In the genomic region with DNA sequence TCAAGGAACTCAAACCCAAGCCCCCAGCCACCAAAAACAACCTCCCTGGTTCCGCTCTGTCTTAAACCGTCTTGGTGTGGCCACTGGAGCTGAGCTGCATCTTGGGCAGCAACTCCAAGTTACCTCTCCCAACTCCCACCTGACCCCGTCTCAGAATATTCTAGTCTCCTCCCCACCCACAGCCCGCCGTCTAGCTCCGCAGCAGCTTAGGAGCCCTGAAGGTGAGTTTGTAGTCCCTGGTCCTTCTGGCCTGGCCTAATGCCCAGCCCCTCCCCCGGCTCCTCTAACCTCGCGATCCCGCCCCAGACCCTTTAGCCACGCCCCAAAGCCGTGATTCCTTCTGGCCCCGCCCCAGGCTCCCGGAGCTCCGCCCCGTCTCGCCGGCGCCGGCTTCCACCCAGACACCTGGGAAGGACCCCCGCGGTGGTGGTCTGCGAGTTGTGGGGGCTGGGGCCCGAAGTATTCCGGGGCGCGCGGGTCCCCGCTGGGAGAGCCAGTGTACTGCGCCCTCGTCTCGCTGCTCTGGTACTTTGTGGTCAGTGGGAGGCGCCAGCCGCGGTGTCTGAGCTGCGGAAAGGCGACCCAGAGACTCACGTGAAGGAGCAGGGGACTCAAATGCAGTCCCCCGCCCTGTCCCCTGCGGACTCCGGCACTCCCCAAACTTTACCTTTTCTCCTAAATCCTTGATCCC, we compare ENCODE assay signal across 8 cellular contexts. TPM values are rescaled to one million over a fixed set of nuclear protein-coding genes. Genes with fewer than 3 reads are reported as not detected.
DNase-seq lines count a peak whose midpoint lies in the region; ATAC-seq and TF ChIP-seq lines count a peak whose summit lies in the region.

No MANE protein-coding gene starts in this region.

- H3K36me3 Mint-ChIP-seq in glutamatergic neuron (ENCODE audit: unreplicated experiment): no peaks in the 10 kb centered on the region

- H3K27ac ChIP-seq in 22Rv1 (peak overlapping the region; percentile 87), Peyer's patch (no peak overlapping the region), rectal smooth muscle tissue (ENCODE audit: low read depth, low read length) (no peak overlapping the region)

- H3K36me3 ChIP-seq in Peyer's patch (peaks cover 0 to 4% (median 0%) of the 10 kb centered on the region in 3 donors), rectal smooth muscle tissue (ENCODE audit: control insufficient read depth, insufficient read depth, low read length) (peaks cover 10% of the 10 kb centered on the region)

- TF ChIP-seq POLR2A in Peyer's patch (IDR thresholded peaks at IDR 0.05): peak; percentile 11 to 33

- H3K27ac Mint-ChIP-seq in glutamatergic neuron (ENCODE audit: unreplicated experiment): no peak overlapping the region

- H3K4me3 ChIP-seq in Peyer's patch (peak overlapping the region; percentile 35 to 63 (median 56)), rectal smooth muscle tissue (ENCODE audit: low read length) (peak overlapping the region; percentile 61)

- H3K27me3 ChIP-seq in Peyer's patch (peaks cover 0 to 4% of the 10 kb centered on the region in 2 donors), rectal smooth muscle tissue (ENCODE audit: control insufficient read depth, insufficient read depth, low read length) (peaks cover 16% of the 10 kb centered on the region)

- ATAC-seq in HG02642 (IDR thresholded peaks at IDR 0.05; ENCODE audit: poor library complexity, unreplicated experiment): no peak

- H3K4me1 ChIP-seq in Peyer's patch (peaks cover 0 to 26% (median 9%) of the 10 kb centered on the region in 4 donors), rectal smooth muscle tissue (ENCODE audit: control insufficient read depth, insufficient read depth, low read length) (peaks cover 2% of the 10 kb centered on the region)

- peak; percentile 45 for TF ChIP-seq CTCF in 22Rv1 (IDR thresholded peaks at IDR 0.05)
- peak in 1 of 6 experiments; percentile 8 for TF ChIP-seq CTCF in Peyer's patch (IDR thresholded peaks at IDR 0.05)
- no peak for TF ChIP-seq CTCF in glutamatergic neuron (IDR thresholded peaks at IDR 0.05; ENCODE audit: partially characterized antibody, unreplicated experiment)

- H3K4me3 Mint-ChIP-seq in glutamatergic neuron (ENCODE audit: unreplicated experiment): peak overlapping the region; percentile 61

- H3K27me3 Mint-ChIP-seq in glutamatergic neuron (ENCODE audit: unreplicated experiment): peaks cover 11% of the 10 kb centered on the region

- no peaks in the 10 kb centered on the region for H3K9me3 ChIP-seq in Peyer's patch

- DNase-seq in H4 (ENCODE audit: low spot score) (peak; percentile 16), Peyer's patch (peak; percentile 71 to 89 (median 87)), glutamatergic neuron (peak; percentile 52), GOT3 (lab: John Stamatoyannopoulos, UW) (no peak)
- peak; percentile 46 for DNase-seq in activated effector memory CD4-positive, alpha-beta T cell treated with Interleukin-2 at 50 U/mL for 16 hours

- no peaks in the 10 kb centered on the region for H3K4me1 Mint-ChIP-seq in glutamatergic neuron (ENCODE audit: low read depth, unreplicated experiment)

- H3K9ac ChIP-seq in rectal smooth muscle tissue (ENCODE audit: low read length): no peak overlapping the region

- H3K9me3 Mint-ChIP-seq in glutamatergic neuron (ENCODE audit: unreplicated experiment): no peaks in the 10 kb centered on the region

RNA-seq across cellular contexts. Expression of a gene that starts 2.5 kb away (rescaled TPM):
- not detected in 2 replicates for total RNA-seq in H4 (2014; rRNA removed; shearing (Covaris generic))
- total RNA-seq in Peyer's patch (10 to 100 TPM in 1 of 4 donors, not detected in 3; 15.8 TPM), glutamatergic neuron (ENCODE audit: unreplicated experiment) (not detected)

RNA-seq across cellular contexts. Expression of a gene that starts 4.7 kb away (rescaled TPM):
- not detected in 2 replicates for total RNA-seq in H4 (2014; rRNA removed; shearing (Covaris generic))
- total RNA-seq in Peyer's patch (not detected), glutamatergic neuron (ENCODE audit: unreplicated experiment) (not detected)

RNA-seq across cellular contexts. Expression of a gene that starts 12.3 kb away (rescaled TPM):
- not detected in 2 replicates for total RNA-seq in H4 (2014; rRNA removed; shearing (Covaris generic))
- total RNA-seq in Peyer's patch (not detected), glutamatergic neuron (ENCODE audit: unreplicated experiment) (not detected)

RNA-seq across cellular contexts. Expression of a gene that starts 17.3 kb away (rescaled TPM):
- total RNA-seq in H4 (2014; rRNA removed; shearing (Covaris generic)): 0.77 and 11.4 TPM in 2 replicates
- not detected for total RNA-seq in Peyer's patch
- total RNA-seq in glutamatergic neuron (ENCODE audit: unreplicated experiment): not detected

RNA-seq across cellular contexts. Expression of a gene that starts 24.3 kb away (rescaled TPM):
- total RNA-seq in H4 (2014; rRNA removed; shearing (Covaris generic)): 0.33 and 3.3 TPM in 2 replicates
- total RNA-seq in Peyer's patch (not detected), glutamatergic neuron (ENCODE audit: unreplicated experiment) (not detected)
